In genomic region chr2:192162392-192163042, GRCh38 we compare ENCODE assay signal across 8 cellular contexts. TPM values are rescaled to one million over a fixed set of nuclear protein-coding genes. Genes with fewer than 3 reads are reported as not detected.
DNase-seq lines count a peak whose midpoint lies in the region; ATAC-seq and TF ChIP-seq lines count a peak whose summit lies in the region.

No MANE protein-coding gene starts in this region.

- no peak for TF ChIP-seq POLR2A in prostate gland (IDR thresholded peaks at IDR 0.05)
- no peak for TF ChIP-seq POLR2A in vagina (IDR thresholded peaks at IDR 0.05)

- in situ Hi-C loops in KBM-7 (cut with MboI; ENCODE audit: low pct_unique_long_range_greater_than_20kb, low sequenced_read_pairs): loop anchor here (25.0 kb wide), 2 partner anchors 350 to 600 kb away; no protein-coding TSS in a partner anchor

- H3K27ac ChIP-seq in SJCRH30: peak overlapping the region; percentile 1; the same call in 1 of the 2 replicates
- no peak overlapping the region for H3K27ac ChIP-seq in prostate gland
- no peak overlapping the region for H3K27ac ChIP-seq in vagina

- no peaks in the 10 kb centered on the region for H3K9me3 ChIP-seq in SJCRH30 (replicated peaks)
- no peaks in the 10 kb centered on the region for H3K9me3 ChIP-seq in prostate gland
- H3K9me3 ChIP-seq in vagina: no peaks in the 10 kb centered on the region

- intact Hi-C loops in prostate gland (cut with DNase I) (loop anchor here (2.0 to 10.0 kb wide), 2 partner anchors 350 to 598 kb away; no protein-coding TSS in a partner anchor), vagina (cut with DNase I) (loop anchor here (5.0 to 10.0 kb wide), 2 partner anchors 605 to 998 kb away; no protein-coding TSS in a partner anchor)

- WGBS in prostate gland: 11% methylated on average over 4 of the region's 4 CpGs

- H3K4me1 ChIP-seq in SJCRH30 (peaks cover 9% of the 10 kb centered on the region), prostate gland (replicated peaks) (peaks cover 6% of the 10 kb centered on the region), vagina (peaks cover 5% of the 10 kb centered on the region)

- TF ChIP-seq CTCF in prostate gland (IDR thresholded peaks at IDR 0.05): peak; percentile 88 to 97 (median 90)
- TF ChIP-seq CTCF in vagina (IDR thresholded peaks at IDR 0.05): peak; percentile 94 to 97 (median 95)

- peak; percentile 63 for ATAC-seq in GM21381 (IDR thresholded peaks at IDR 0.05; ENCODE audit: unreplicated experiment)

- H3K27me3 ChIP-seq in SJCRH30 (no peaks in the 10 kb centered on the region), prostate gland (replicated peaks; ENCODE audit: insufficient read depth) (no peaks in the 10 kb centered on the region), vagina (no peaks in the 10 kb centered on the region)

- DNase-seq in DMS 273 treated with DMSO at 0.1 percent for 48 hours (lab: John Stamatoyannopoulos, UW): peak; percentile 21
- peak; percentile 65 for DNase-seq in KBM-7
- peak; percentile 89 to 97 for DNase-seq in SJCRH30
- DNase-seq in activated gamma-delta T cell treated with anti-CD3 and anti-CD28 coated beads, Interleukin-2, amount 50 U/mL, for 16 hours (ENCODE audit: low read depth): peak; percentile 55
- DNase-seq in glomerular visceral epithelial cell (ENCODE audit: extremely low spot score): peak; percentile 72
- peak; percentile 69 for DNase-seq in prostate gland (ENCODE audit: low spot score)
- no peak for DNase-seq in vagina (ENCODE audit: extremely low spot score in 2 of 2)

- H3K4me3 ChIP-seq in SJCRH30 (no peak overlapping the region), prostate gland (no peak overlapping the region), vagina (peak overlapping the region in 1 of 2 donors; percentile 17)

- H3K36me3 ChIP-seq in SJCRH30: no peaks in the 10 kb centered on the region
- no peaks in the 10 kb centered on the region for H3K36me3 ChIP-seq in prostate gland
- H3K36me3 ChIP-seq in vagina: no peaks in the 10 kb centered on the region

RNA-seq across cellular contexts. Expression of gene TMEFF2, which starts 32.2 kb away (rescaled TPM):
- total RNA-seq in SJCRH30 (2014; rRNA removed; shearing (Covaris generic)): 5.0 and 7.0 TPM in 2 replicates
- total RNA-seq in prostate gland (10 to 100 TPM in 1 of 2 donors, 1 to 10 TPM in 1; 3.2 to 55.8 TPM), vagina (not detected)

Comparison
In these comparisons a context has a peak if more than half of its experiments do, and no peak if none do; other contexts are left out.
1. DNase-seq: peak in DMS 273 treated with DMSO at 0.1 percent for 48 hours (single experiment), KBM-7 (single experiment), SJCRH30 (2 of 2), activated gamma-delta T cell treated with anti-CD3 and anti-CD28 coated beads, Interleukin-2, amount 50 U/mL, for 16 hours (single experiment), glomerular visceral epithelial cell (single experiment) and prostate gland (single experiment); none in vagina (0 of 2).